Comparison of ENCODE assay signal across 27 cellular contexts in the genomic region with DNA sequence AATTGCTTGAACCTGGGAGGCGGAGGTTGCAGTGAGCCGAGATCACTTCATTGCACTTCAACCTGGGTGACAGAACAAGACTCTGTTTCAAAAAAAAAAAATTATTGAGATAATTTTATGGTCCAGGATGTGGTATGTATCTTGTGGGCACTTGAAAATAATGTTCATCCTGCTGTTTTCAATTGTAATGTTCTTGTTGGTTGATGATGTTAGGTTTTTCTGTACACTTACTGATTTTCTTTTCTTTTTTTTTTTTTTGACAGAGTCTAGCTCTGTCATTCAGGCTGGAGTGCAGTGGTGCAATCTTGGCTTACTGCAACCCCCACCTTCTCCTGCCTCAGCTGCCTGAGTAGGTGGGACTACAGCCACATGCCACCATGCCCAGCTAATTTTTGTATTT. TPM values are rescaled to one million over a fixed set of nuclear protein-coding genes. Genes with fewer than 3 reads are reported as not detected.
"Had no signal": no experiment of that assay in that cellular context is flagged by ENCODE, and none has a peak within 500 bp of the region (broad histone marks: within the 10 kb centered on the region; RNA-seq: fewer than 3 reads in every experiment).

No MANE protein-coding gene starts in this region.

- H3K27ac Mint-ChIP-seq: activated CD4-positive, alpha-beta T cell treated with anti-CD3 and anti-CD28 coated beads, Interleukin-2, amount 10 ng/mL, durations not matched to agents 24 days and 14 days; activated CD8-positive, alpha-beta T cell treated with anti-CD3 and anti-CD28 coated beads for 36 hours; activated naive CD4-positive, alpha-beta T cell treated with anti-CD3 and anti-CD28 coated beads for 36 hours; activated naive CD4-positive, alpha-beta T cell treated with anti-CD3 and anti-CD28 coated beads, Interleukin-2, amount 50 U/mL, for 72 hours; activated T-helper 1 cell treated with anti-CD3 and anti-CD28 coated beads, Interleukin-12 subunit alpha, Interleukin-12 subunit beta, Interleukin-2, Interleukin-4 antibody, amounts not matched to agents 30 ng/mL and 10 ng/mL and 1 ng/mL, durations not matched to agents 14 hours and 24 hours and 36 hours had no signal

- DNase-seq: activated CD4-positive, alpha-beta T cell treated with anti-CD3 and anti-CD28 coated beads, Interleukin-2, amount 10 ng/mL, durations not matched to agents 24 days and 14 days; activated CD4-positive, alpha-beta T cell treated with anti-CD3 and anti-CD28 coated beads, Interleukin-2, amount 50 U/mL, for 4 hours; activated CD8-positive, alpha-beta memory T cell treated with anti-CD3 and anti-CD28 coated beads, Interleukin-2, amount 50 U/mL, for 4 hours; activated CD8-positive, alpha-beta T cell treated with anti-CD3 and anti-CD28 coated beads for 36 hours; activated gamma-delta T cell treated with Interleukin-2 at 50 U/mL for 16 hours; activated naive CD4-positive, alpha-beta T cell treated with anti-CD3 and anti-CD28 coated beads for 36 hours; activated T-cell treated with anti-CD3 and anti-CD28 coated beads for 4 hours; activated T-cell treated with anti-CD3 and anti-CD28 coated beads, Interleukin-2, amount 50 U/mL, for 4 hours; amniotic stem cell; aorta; brain microvascular endothelial cell; NCI-H1092 treated with DMSO at 0.1 percent for 48 hours; NCI-H1417; NCI-H187 treated with DMSO at 0.1 percent for 48 hours; NCI-H2081; NCI-H345; NCI-H524 treated with DMSO at 0.1 percent for 48 hours; SHP77; SJCRH30; T1000 had no signal

- H3K4me3 Mint-ChIP-seq: activated CD4-positive, alpha-beta T cell treated with anti-CD3 and anti-CD28 coated beads, Interleukin-2, amount 10 ng/mL, durations not matched to agents 24 days and 14 days; activated CD8-positive, alpha-beta T cell treated with anti-CD3 and anti-CD28 coated beads for 36 hours; activated naive CD4-positive, alpha-beta T cell treated with anti-CD3 and anti-CD28 coated beads for 36 hours; activated T-cell treated with anti-CD3 and anti-CD28 coated beads, Interleukin-2, amount 50 U/mL, for 4 hours; activated T-helper 1 cell treated with anti-CD3 and anti-CD28 coated beads, Interleukin-12 subunit alpha, Interleukin-12 subunit beta, Interleukin-2, Interleukin-4 antibody, amounts not matched to agents 30 ng/mL and 10 ng/mL and 1 ng/mL, durations not matched to agents 14 hours and 24 hours and 36 hours had no signal

- ATAC-seq: activated CD8-positive, alpha-beta T cell treated with anti-CD3 and anti-CD28 coated beads for 36 hours; activated naive CD4-positive, alpha-beta T cell treated with anti-CD3 and anti-CD28 coated beads, Interleukin-2, amount 50 U/mL, for 72 hours; activated T-cell treated with anti-CD3 and anti-CD28 coated beads, Interleukin-2, amount 50 U/mL, for 4 hours; K562; Panc1 had no signal

- H3K9me3 Mint-ChIP-seq: activated CD8-positive, alpha-beta T cell treated with anti-CD3 and anti-CD28 coated beads for 36 hours had no signal

RNA-seq across cellular contexts. Expression of a gene that starts 29.7 kb away (rescaled TPM):
- total RNA-seq: M059J, NCI-H460, RPMI7951, SJCRH30 had no signal
